19 cellular contexts compared by ENCODE assay signal in the genomic region with DNA sequence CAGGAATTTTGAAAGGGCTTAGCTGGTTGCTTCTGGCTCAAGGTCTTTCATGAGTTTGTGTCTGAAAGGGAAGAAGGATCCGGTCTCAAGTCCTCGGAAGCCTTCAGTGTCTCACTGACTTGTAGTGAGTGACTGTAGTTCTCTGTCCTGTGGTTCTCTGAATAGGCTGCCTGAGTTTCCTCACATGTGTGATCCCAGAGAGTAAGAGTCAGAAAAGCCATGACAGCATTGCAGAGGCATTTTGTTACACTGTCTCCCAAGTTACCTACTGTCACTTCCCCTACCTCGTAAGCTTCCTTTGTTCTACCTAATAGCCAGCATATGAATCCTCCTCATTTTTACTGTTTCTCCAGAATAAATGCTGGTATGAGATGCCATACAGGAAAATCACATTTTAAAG.
DNase-seq lines count a peak whose midpoint lies in the region; ATAC-seq and TF ChIP-seq lines count a peak whose summit lies in the region.
"Had no signal": no experiment of that assay in that cellular context is flagged by ENCODE, and none has a peak within 500 bp of the region (broad histone marks: within the 10 kb centered on the region; RNA-seq: fewer than 3 reads in every experiment).

No MANE protein-coding gene starts in this region.

- no peak for ATAC-seq in HG03039 (IDR thresholded peaks at IDR 0.05; ENCODE audit: unreplicated experiment)
- ATAC-seq: activated CD8-positive, alpha-beta memory T cell treated with anti-CD3 and anti-CD28 coated beads, Interleukin-2, amount 10 ng/mL, durations not matched to agents 7 days and 5 days; left lung; T-cell had no signal

- TF ChIP-seq CTCF in epithelial cell of esophagus (IDR thresholded peaks at IDR 0.05; ENCODE audit: insufficient read depth, low read depth, low read length, missing control alignments), result no peak
- no peak for TF ChIP-seq CTCF in GM10266 (IDR thresholded peaks at IDR 0.05; ENCODE audit: control insufficient read depth, insufficient read depth, low read depth, missing control alignments)

- DNase-seq in AG20443 (ENCODE audit: low spot score) (peak; percentile 4), NCI-H226 (peak; percentile 45), epithelial cell of esophagus (ENCODE audit: low read depth) (peak; percentile 77), left kidney (ENCODE audit: low read depth, low spot score) (peak; percentile 48), HAP-1 (ENCODE audit: low spot score in 2 of 2) (no peak), GM10266 (ENCODE audit: extremely low spot score) (no peak), hippocampal formation (lab: John Stamatoyannopoulos, UW) (no peak)
- DNase-seq: activated CD4-positive, CD25-positive, alpha-beta regulatory T cell; activated CD8-positive, alpha-beta memory T cell treated with anti-CD3 and anti-CD28 coated beads, Interleukin-2, amount 10 ng/mL, durations not matched to agents 7 days and 5 days; CD8-positive, alpha-beta memory T cell; left lung; MM.1S; NCI-H2029 treated with DMSO at 0.1 percent for 48 hours; NCI-H526 treated with DMSO at 0.1 percent for 48 hours; RPMI8226; stimulated activated CD4-positive, alpha-beta T cell treated with anti-CD3 and anti-CD28 coated beads, Interleukin-15, amount 100 ng/mL, for 24 hours; T-cell had no signal

- H3K27me3 ChIP-seq in HAP-1 (ENCODE audit: low read depth), result no peaks in the 10 kb centered on the region
- H3K27me3 ChIP-seq: left lung had no signal

- no peaks in the 10 kb centered on the region for H3K36me3 ChIP-seq in HAP-1 (replicated peaks)
- H3K36me3 ChIP-seq: left lung, prostate gland had no signal

- in situ Hi-C loops in HAP-1 (cut with MboI; ENCODE audit: low sequenced_read_pairs), result no loop called here

- H3K9me3 ChIP-seq in HAP-1, result no peaks in the 10 kb centered on the region
- H3K9me3 ChIP-seq: prostate gland had no signal

- H3K4me3 ChIP-seq in epithelial cell of esophagus (ENCODE audit: low read length), result no peak overlapping the region
- H3K4me3 ChIP-seq in HAP-1, result no peak overlapping the region
- H3K4me3 ChIP-seq: left lung, prostate gland had no signal

- no peaks in the 10 kb centered on the region for H3K4me1 ChIP-seq in HAP-1
- H3K4me1 ChIP-seq: left lung, prostate gland had no signal

Comparison
In these comparisons a context has a peak if more than half of its experiments do, and no peak if none do; other contexts are left out.
1. DNase-seq: peak in AG20443 (single experiment), NCI-H226 (single experiment), epithelial cell of esophagus (single experiment) and left kidney (single experiment); none in HAP-1 (0 of 2), GM10266 (single experiment) and hippocampal formation (0 of 2).